ENCODE assay signal across 8 cellular contexts in the genomic region with DNA sequence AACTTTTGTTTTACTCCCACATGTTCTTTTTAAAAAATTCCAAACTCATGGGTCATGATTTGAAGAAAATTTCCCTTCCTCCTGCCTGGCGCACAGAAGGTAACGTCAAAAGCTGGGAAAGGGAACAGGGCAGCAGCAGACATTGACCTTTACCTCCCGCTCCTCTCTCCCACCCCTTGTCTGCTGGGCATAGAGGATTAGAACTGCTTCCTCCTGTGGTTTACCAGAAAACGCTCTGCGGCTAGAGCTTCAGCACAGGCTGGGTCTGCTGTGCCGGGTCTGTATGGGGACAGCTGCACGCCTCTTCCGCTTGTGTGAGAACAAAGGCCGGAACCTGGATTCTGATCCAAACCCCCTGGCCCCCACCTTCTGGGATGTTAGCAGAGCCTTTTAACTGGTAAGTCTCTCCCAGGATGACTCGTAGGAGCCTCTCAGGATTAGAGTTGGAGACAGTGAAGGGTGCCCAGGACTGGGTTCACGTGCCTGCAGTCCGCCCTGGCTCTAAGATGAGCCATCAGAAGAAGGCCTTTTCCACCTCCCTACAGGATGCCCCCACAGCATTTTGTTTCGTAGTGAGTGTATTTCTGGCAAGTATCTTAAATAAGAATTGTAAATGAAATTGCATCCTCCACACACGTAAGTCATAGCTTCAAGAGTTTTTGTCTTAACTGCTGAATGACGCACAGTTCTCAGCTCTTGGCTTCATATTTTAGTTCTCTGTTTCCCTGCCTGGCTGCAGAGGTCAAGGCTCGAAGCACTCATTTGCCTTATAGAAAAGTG. TPM values are rescaled to one million over a fixed set of nuclear protein-coding genes. Genes with fewer than 3 reads are reported as not detected.
DNase-seq lines count a peak whose midpoint lies in the region; TF ChIP-seq lines count a peak whose summit lies in the region.

No MANE protein-coding gene starts in this region.

- H3K36me3 ChIP-seq in right atrium auricular region = no peaks in the 10 kb centered on the region

- no peaks in the 10 kb centered on the region for H3K9me3 ChIP-seq in right atrium auricular region

- H3K4me1 ChIP-seq in right atrium auricular region = peaks cover 0 to 92% of the 10 kb centered on the region in 2 donors

- peak overlapping the region; percentile 23 for H3K4me3 ChIP-seq in GM12865 (ENCODE audit: low read depth, low read length)
- no peak overlapping the region for H3K4me3 ChIP-seq in right atrium auricular region

- H3K27me3 ChIP-seq in right atrium auricular region = no peaks in the 10 kb centered on the region

- no peak for TF ChIP-seq CTCF in GM12865 (IDR thresholded peaks at IDR 0.05; ENCODE audit: insufficient read depth, low read depth, low read length, missing control alignments)
- no peak for TF ChIP-seq CTCF in right atrium auricular region (IDR thresholded peaks at IDR 0.05)

- H3K27ac ChIP-seq in right atrium auricular region = peak overlapping the region; percentile 82 to 93

- DNase-seq in GM12865 (ENCODE audit: low read depth) (peak; percentile 82), MV-4-11 (lab: John Stamatoyannopoulos, UW) (peak; percentile 93), right atrium auricular region (ENCODE audit: low spot score) (no peak), COR-L47 (lab: John Stamatoyannopoulos, UW) (no peak), NCI-H748 treated with DMSO at 0.1 percent for 48 hours (lab: John Stamatoyannopoulos, UW) (no peak), DMS53 treated with DMSO at 0.1 percent for 48 hours (lab: John Stamatoyannopoulos, UW; ENCODE audit: unreplicated experiment) (no peak)
- peak; percentile 75 for DNase-seq in activated effector memory CD4-positive, alpha-beta T cell treated with anti-CD3 and anti-CD28 coated beads, Interleukin-2, amount 50 U/mL, for 16 hours
- peak; percentile 10 for DNase-seq in stimulated activated CD4-positive, alpha-beta T cell treated with anti-CD3 and anti-CD28 coated beads, Interleukin-12 subunit alpha, Interleukin-12 subunit beta, amount 100 ng/mL, for 4 hours

RNA-seq across cellular contexts. Expression of a gene that starts 5.2 kb away (rescaled TPM):
- 10 to 100 TPM; 35.0 to 41.0 TPM for total RNA-seq in right atrium auricular region

RNA-seq across cellular contexts. Expression of a gene that starts 52.9 kb away (rescaled TPM):
- 10 to 100 TPM; 20.1 to 20.8 TPM for total RNA-seq in right atrium auricular region

Comparison
In these comparisons a context has a peak if more than half of its experiments do, and no peak if none do; other contexts are left out.
1. DNase-seq: peak in GM12865 (single experiment), MV-4-11 (single experiment), activated effector memory CD4-positive, alpha-beta T cell treated with anti-CD3 and anti-CD28 coated beads, Interleukin-2, amount 50 U/mL, for 16 hours (single experiment) and stimulated activated CD4-positive, alpha-beta T cell treated with anti-CD3 and anti-CD28 coated beads, Interleukin-12 subunit alpha, Interleukin-12 subunit beta, amount 100 ng/mL, for 4 hours (single experiment); none in right atrium auricular region (single experiment), COR-L47 (single experiment), NCI-H748 treated with DMSO at 0.1 percent for 48 hours (single experiment) and DMS53 treated with DMSO at 0.1 percent for 48 hours (single experiment).